ENCODE assay signal across 30 cellular contexts in the genomic region with DNA sequence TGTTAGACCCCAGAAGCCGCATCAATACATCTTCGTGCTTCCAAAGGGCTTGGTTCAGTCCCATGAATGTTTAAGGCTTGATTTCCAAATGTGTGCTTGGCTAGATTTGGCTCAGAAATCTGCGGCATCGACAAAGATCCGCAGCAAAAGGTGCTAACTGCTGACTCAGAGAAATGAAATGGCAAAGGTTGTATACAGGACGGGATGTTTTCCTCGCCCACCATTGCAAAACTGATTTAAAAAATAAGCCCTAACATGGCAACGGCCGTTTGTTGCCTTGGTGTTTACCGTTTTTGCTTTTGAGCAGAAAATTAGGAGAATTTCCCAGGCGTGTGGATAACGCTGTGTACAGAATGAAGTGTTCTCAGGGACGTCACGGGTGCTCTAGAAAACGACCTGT.
A peak's percentile ranks its signal among the peaks of the same experiment; 100 is the strongest.
DNase-seq lines count a peak whose midpoint lies in the region; ATAC-seq and TF ChIP-seq lines count a peak whose summit lies in the region.
"Had no signal": no experiment of that assay in that cellular context is flagged by ENCODE, and none has a peak within 500 bp of the region (broad histone marks: within the 10 kb centered on the region; RNA-seq: fewer than 3 reads in every experiment).

No MANE protein-coding gene starts in this region.

- CTCF ChIA-PET in IMR-90 (lab: Yijun Ruan, JAX): no interaction called here

- H3K4me3 Mint-ChIP-seq in CD14-positive monocyte: no peak overlapping the region
- H3K4me3 Mint-ChIP-seq: B cell; CD8-positive, alpha-beta memory T cell; GM23338; H9; HFFc6 had no signal

- dilution Hi-C loops in IMR-90 (cut with HindIII; ENCODE audit: low sequenced_read_pairs, unreplicated experiment): no loop called here

- no peak overlapping the region for H3K27ac Mint-ChIP-seq in CD14-positive monocyte
- H3K27ac Mint-ChIP-seq: B cell; CD8-positive, alpha-beta memory T cell; GM23338; HFFc6 had no signal

- no peak overlapping the region for H2AK9ac ChIP-seq in IMR-90 (replicated peaks; ENCODE audit: low read depth, low read length, poor library complexity)

- no peak overlapping the region for H3K27ac ChIP-seq in IMR-90 (ENCODE audit: insufficient read depth, low read length)
- no peak overlapping the region for H3K27ac ChIP-seq in osteoblast (ENCODE audit: low read depth, low read length)
- H3K27ac ChIP-seq: C4-2B, SJCRH30 had no signal

- TF ChIP-seq CTCF in CD14-positive monocyte (IDR thresholded peaks at IDR 0.05) (no peak), IMR-90 (conservative IDR thresholded peaks at IDR 0.05; ENCODE audit: low read depth, low read length) (no peak), osteoblast (IDR thresholded peaks at IDR 0.05; ENCODE audit: extremely low read depth, low read depth, low read length) (no peak)

- no peak overlapping the region for H3K23ac ChIP-seq in IMR-90 (ENCODE audit: low read depth, low read length)

- no peak overlapping the region for H2BK20ac ChIP-seq in IMR-90 (ENCODE audit: low read depth, low read length)

- H3K9me1 ChIP-seq in IMR-90 (ENCODE audit: insufficient read depth, low read length): no peaks in the 10 kb centered on the region

- POLR2A ChIA-PET in IMR-90 (lab: Charles Lee; ENCODE audit: unreplicated experiment): no interaction called here

- H3K79me1 ChIP-seq in IMR-90 (ENCODE audit: low read depth in 1 of 2, low read length in 2 of 2): no peaks in the 10 kb centered on the region

- no peak overlapping the region for H4K8ac ChIP-seq in IMR-90 (ENCODE audit: low read depth in 2 of 2, low read length in 2 of 2)

- no peaks in the 10 kb centered on the region for H3K36me3 Mint-ChIP-seq in CD14-positive monocyte
- H3K36me3 Mint-ChIP-seq: CD8-positive, alpha-beta memory T cell had no signal

- no peaks in the 10 kb centered on the region for H3K4me1 ChIP-seq in IMR-90 (ENCODE audit: control insufficient read depth, insufficient read depth, low read length)
- no peaks in the 10 kb centered on the region for H3K4me1 ChIP-seq in adipocyte (ENCODE audit: control insufficient read depth, insufficient read depth, low read length)
- no peaks in the 10 kb centered on the region for H3K4me1 ChIP-seq in osteoblast (ENCODE audit: insufficient read depth, low read length)
- H3K4me1 ChIP-seq: SJCRH30 had no signal

- no peak overlapping the region for H2AK5ac ChIP-seq in IMR-90 (ENCODE audit: low read depth, low read length)

- no peak overlapping the region for H3K18ac ChIP-seq in IMR-90 (ENCODE audit: low read depth, low read length)

- no peaks in the 10 kb centered on the region for H3K9me3 ChIP-seq in IMR-90 (ENCODE audit: control insufficient read depth, insufficient read depth, low read length)
- H3K9me3 ChIP-seq in adipocyte (ENCODE audit: control insufficient read depth, low read length): no peaks in the 10 kb centered on the region
- H3K9me3 ChIP-seq in osteoblast (ENCODE audit: low read depth, low read length): no peaks in the 10 kb centered on the region
- H3K9me3 ChIP-seq: MG63, SJCRH30 had no signal

- H3K9me3 Mint-ChIP-seq in CD14-positive monocyte: peaks cover 0 to 2% (median 0%) of the 10 kb centered on the region in 7 donors
- H3K9me3 Mint-ChIP-seq: CD8-positive, alpha-beta memory T cell; GM23338; H9; HFFc6 had no signal

- H3K14ac ChIP-seq in IMR-90 (replicated peaks; ENCODE audit: low read depth, low read length): no peak overlapping the region

- no peak overlapping the region for H3K4me3 ChIP-seq in IMR-90 (ENCODE audit: insufficient read depth, low read depth, low read length)
- H3K4me3 ChIP-seq in adipocyte (ENCODE audit: low read length): no peak overlapping the region
- no peak overlapping the region for H3K4me3 ChIP-seq in osteoblast (ENCODE audit: insufficient read depth, low read length)
- H3K4me3 ChIP-seq: GM23338, MG63, SJCRH30 had no signal

- TF ChIP-seq RAD21 in IMR-90 (IDR thresholded peaks at IDR 0.05; ENCODE audit: low read length): no peak

- H3K79me2 ChIP-seq in osteoblast (ENCODE audit: insufficient read depth, low read length): no peaks in the 10 kb centered on the region

- no peak overlapping the region for H4K91ac ChIP-seq in IMR-90 (ENCODE audit: insufficient read depth, low read depth, low read length)

- H3K27me3 Mint-ChIP-seq in CD14-positive monocyte (ENCODE audit: low read depth in 3 of 3): peaks cover 0 to 2% (median 0%) of the 10 kb centered on the region in 3 donors

- no peak overlapping the region for H3K9ac ChIP-seq in IMR-90 (ENCODE audit: low read depth, low read length)
- no peak overlapping the region for H3K9ac ChIP-seq in adipocyte (ENCODE audit: low read length)

- H4K20me1 ChIP-seq in IMR-90 (ENCODE audit: insufficient read depth, low read length) (no peaks in the 10 kb centered on the region), osteoblast (ENCODE audit: insufficient read depth, low read length) (no peaks in the 10 kb centered on the region)

- ATAC-seq in IMR-90 (ENCODE audit: low read depth) (no peak), left colon (no peak)
- ATAC-seq: GM23338, PC-3, Right ventricle myocardium inferior, SK-N-SH treated with all-trans-retinoic acid at 6 μM for 48 hours had no signal

- BruUV-seq in IMR-90 (replicated peaks; lab: Mats Ljungman, UMichigan): no TSS peak

- 48% methylated on average over 13 of the region's 15 CpGs; no CpG with 5 or more reads in 1 of the 2 experiments for WGBS in IMR-90 (ENCODE audit: extremely low coverage in 2 of 2, insufficient read length in 1 of 2), 2 experiments

- H3K27me3 ChIP-seq in IMR-90 (ENCODE audit: control insufficient read depth, insufficient read depth, low read length) (peaks cover 22% of the 10 kb centered on the region), adipocyte (replicated peaks; ENCODE audit: control insufficient read depth, insufficient read depth, low read length) (peaks cover 38% of the 10 kb centered on the region), osteoblast (ENCODE audit: insufficient read depth, low read length) (peaks cover 19% of the 10 kb centered on the region)
- H3K27me3 ChIP-seq: SJCRH30 had no signal

- H2AFZ ChIP-seq in IMR-90 (replicated peaks; ENCODE audit: low read length, poor library complexity) (no peak overlapping the region), osteoblast (ENCODE audit: low read length) (no peak overlapping the region)
- H2AFZ ChIP-seq: GM23338 had no signal

- DNase-seq in CD14-positive monocyte (ENCODE audit: low spot score) (peak; percentile 7), IMR-90 (no peak), adipocyte (ENCODE audit: low read depth) (peak; percentile 4), osteoblast (ENCODE audit: insufficient read length, low spot score, missing footprints) (peak; percentile 38), left colon (no peak), islet precursor cell (no peak), ureter (ENCODE audit: low spot score) (no peak), ecto neural progenitor cell (ENCODE audit: low spot score) (no peak)
- DNase-seq: DMS 273 treated with DMSO at 0.1 percent for 48 hours; DMS79; GF-D8; H9; HFFc6; Kasumi-1; MG63; NCI-H1105 treated with DMSO at 0.1 percent for 48 hours; NCI-H146; NCI-H2029; NCI-H226; NCI-H510A; NCI-H748 treated with DMSO at 0.1 percent for 48 hours; NK-92 treated with Interleukin-12 subunit alpha and Interleukin-12 subunit beta, amount 100 ng/mL, for 24 hours; PC-3; SJCRH30 had no signal

- H4K5ac ChIP-seq in IMR-90 (ENCODE audit: low read depth, low read length): no peak overlapping the region

- no peak overlapping the region for H3K56ac ChIP-seq in IMR-90 (ENCODE audit: extremely low read depth, insufficient read depth, low read length)

- TF ChIP-seq POLR2A in IMR-90 (IDR thresholded peaks at IDR 0.05; ENCODE audit: low read depth, low read length): no peak

- intact Hi-C loops in CD14-positive monocyte (cut with micrococcal nuclease) (no loop called here), IMR-90 (cut with micrococcal nuclease) (no loop called here), left colon (cut with DNase I, micrococcal nuclease) (no loop called here)

- H2BK5ac ChIP-seq in IMR-90 (ENCODE audit: low read depth, low read length, poor library complexity, severe bottlenecking): no peak overlapping the region

- H2BK15ac ChIP-seq in IMR-90 (ENCODE audit: low read depth, low read length): no peak overlapping the region

- H3K36me3 ChIP-seq in IMR-90 (ENCODE audit: control insufficient read depth, insufficient read depth, low read length) (no peaks in the 10 kb centered on the region), adipocyte (ENCODE audit: control insufficient read depth, insufficient read depth, low read length, severe bottlenecking) (no peaks in the 10 kb centered on the region), osteoblast (ENCODE audit: insufficient read depth, low read length) (no peaks in the 10 kb centered on the region)
- H3K36me3 ChIP-seq: MG63, SJCRH30 had no signal

- no peak overlapping the region for H3K4me2 ChIP-seq in IMR-90 (ENCODE audit: low read depth, low read length)
- H3K4me2 ChIP-seq in osteoblast (ENCODE audit: insufficient read depth, low read length): no peak overlapping the region
- H3K4me2 ChIP-seq: GM23338 had no signal

- no peak overlapping the region for H3K4ac ChIP-seq in IMR-90 (ENCODE audit: low read depth, low read length)

- no peak overlapping the region for H2BK120ac ChIP-seq in IMR-90 (ENCODE audit: low read depth, low read length)

- H3K4me1 Mint-ChIP-seq in CD14-positive monocyte: no peaks in the 10 kb centered on the region
- H3K4me1 Mint-ChIP-seq: B cell had no signal

- in situ Hi-C loops in IMR-90 (cut with MboI; ENCODE audit: low sequenced_read_pairs): loop anchor here (10.0 kb wide), 2 partner anchors 62 to 272 kb away; no protein-coding TSS in a partner anchor

TF ChIP-seq in IMR-90, 13 proteins besides CTCF, POLR2A, EP300 and RAD21:
- TF ChIP-seq MAFK (IDR thresholded peaks at IDR 0.05; ENCODE audit: low read depth, low read length) (peak; percentile 62; the same call in 1 of the 2 replicates), SMC3 (IDR thresholded peaks at IDR 0.05; ENCODE audit: low read depth, low read length) (no peak), CHD1 (IDR thresholded peaks at IDR 0.05; ENCODE audit: low read depth, low read length) (no peak), MAZ (IDR thresholded peaks at IDR 0.05; ENCODE audit: borderline replicate concordance, low read depth, low read length) (no peak), FOS (IDR thresholded peaks at IDR 0.05; ENCODE audit: low read depth, low read length) (no peak)

Comparison
In these comparisons a context has a peak if more than half of its experiments do, and no peak if none do; other contexts are left out.
1. DNase-seq: peak in CD14-positive monocyte (single experiment), adipocyte (single experiment) and osteoblast (single experiment); none in IMR-90 (single experiment), left colon (0 of 2), islet precursor cell (single experiment), ureter (single experiment) and ecto neural progenitor cell (single experiment).